Comparison of ENCODE assay signal across 18 cellular contexts in the genomic region with DNA sequence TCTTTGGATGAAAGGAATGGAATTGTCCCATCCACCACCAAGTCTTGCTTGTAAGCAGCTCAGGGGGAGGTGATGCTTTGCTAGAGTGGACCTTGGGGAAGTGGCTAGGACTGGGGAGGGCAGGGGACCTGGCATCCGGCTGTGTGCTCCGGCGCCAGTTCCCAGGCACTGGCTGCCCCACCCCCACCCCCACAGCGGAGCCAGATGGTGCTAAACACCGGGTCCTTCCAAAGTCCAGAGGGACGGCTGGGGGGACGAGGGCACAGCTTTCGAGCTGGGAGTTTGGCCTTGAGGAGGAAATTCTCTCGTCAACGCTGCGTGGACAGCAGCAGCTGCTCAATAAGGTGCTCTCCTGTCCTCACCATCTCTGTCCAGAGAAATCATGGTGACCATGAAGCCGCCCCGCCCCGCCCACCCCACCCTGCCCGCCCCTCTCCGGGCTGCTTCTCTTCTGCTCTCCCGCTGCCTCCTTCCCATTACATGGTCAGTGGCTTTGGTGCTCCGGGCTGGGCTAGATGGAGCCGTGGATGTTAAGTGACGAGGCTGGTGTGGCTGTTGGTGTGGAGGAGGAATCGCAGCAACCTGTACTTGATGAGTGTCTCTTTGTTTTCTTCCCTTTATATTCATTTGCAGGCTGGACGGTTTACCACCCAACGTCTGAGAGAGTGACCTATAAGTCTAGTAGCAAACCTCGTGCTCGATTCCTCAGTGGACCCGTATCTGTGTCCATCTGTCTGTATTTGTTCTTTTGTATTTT.
DNase-seq lines count a peak whose midpoint lies in the region; ATAC-seq, FAIRE-seq and TF ChIP-seq lines count a peak whose summit lies in the region.
"Had no signal": no experiment of that assay in that cellular context is flagged by ENCODE, and none has a peak within 500 bp of the region (broad histone marks: within the 10 kb centered on the region; RNA-seq: fewer than 3 reads in every experiment).

No MANE protein-coding gene starts in this region.

- no peaks in the 10 kb centered on the region for H4K20me1 ChIP-seq in DOHH2 (ENCODE audit: control insufficient read depth, insufficient read depth, low read depth, low read length)

- H3K9me2 ChIP-seq in DOHH2 (replicated peaks; ENCODE audit: control insufficient read depth, low read length), result no peaks in the 10 kb centered on the region

- no peaks in the 10 kb centered on the region for H3K36me3 Mint-ChIP-seq in WTC11

- peak overlapping the region; percentile 99 for H3K27ac ChIP-seq in DOHH2 (ENCODE audit: low read depth, low read length)
- H3K27ac ChIP-seq: upper lobe of left lung had no signal

- no peak overlapping the region for H3K4me3 ChIP-seq in DOHH2 (ENCODE audit: low read length)
- H3K4me3 ChIP-seq: dorsolateral prefrontal cortex, lung, upper lobe of left lung had no signal

- H3K4me1 Mint-ChIP-seq in WTC11, result peaks cover 8% of the 10 kb centered on the region

- H3K4me1 ChIP-seq in DOHH2 (ENCODE audit: control insufficient read depth, low read length), result peaks cover 98% of the 10 kb centered on the region

- H3K9me3 ChIP-seq in DOHH2 (ENCODE audit: control insufficient read depth, insufficient read depth, low read length), result no peaks in the 10 kb centered on the region
- H3K9me3 ChIP-seq: upper lobe of left lung had no signal

- POLR2A ChIA-PET in WTC11 (lab: Charles Lee), result no interaction called here

- 0 out of 2 replicates have a peak overlapping the region, but pooled peaks have one; percentile 74 for H3K27ac Mint-ChIP-seq in WTC11
- H3K27ac Mint-ChIP-seq: activated naive CD4-positive, alpha-beta T cell treated with anti-CD3 and anti-CD28 coated beads for 36 hours; nephron had no signal

- no peak overlapping the region for H3K4me2 ChIP-seq in DOHH2 (ENCODE audit: low read length)

- no peaks in the 10 kb centered on the region for H3K27me3 Mint-ChIP-seq in WTC11 (ENCODE audit: low read depth)

- CTCF ChIA-PET in WTC11 (lab: Charles Lee), result interaction anchor here (1.0 to 2.6 kb wide), 2 partner anchors 11 to 145 kb away, joined by 4 to 14 read pairs; no protein-coding TSS in a partner anchor

- no peaks in the 10 kb centered on the region for H3K9me3 Mint-ChIP-seq in WTC11
- H3K9me3 Mint-ChIP-seq: activated naive CD4-positive, alpha-beta T cell treated with anti-CD3 and anti-CD28 coated beads for 36 hours; nephron had no signal

- peaks cover 5% of the 10 kb centered on the region; the same call in 1 of the 2 replicates for H3K79me2 ChIP-seq in DOHH2 (ENCODE audit: control insufficient read depth, low read length)

- H3K27me3 ChIP-seq in DOHH2 (ENCODE audit: control insufficient read depth, low read length), result no peaks in the 10 kb centered on the region
- H3K27me3 ChIP-seq: upper lobe of left lung had no signal

- H3K4me3 Mint-ChIP-seq in WTC11, result no peak overlapping the region
- H3K4me3 Mint-ChIP-seq: activated naive CD4-positive, alpha-beta T cell treated with anti-CD3 and anti-CD28 coated beads for 36 hours; nephron had no signal

- no peak for DNase-seq in WTC11 (ENCODE audit: low spot score)
- DNase-seq in iPS-NIHi11 (ENCODE audit: low spot score), result peak; percentile 20
- peak; percentile 31 for DNase-seq in posterior vena cava (ENCODE audit: low spot score)
- no peak for DNase-seq in urothelium cell line (ENCODE audit: low spot score)
- DNase-seq in NCI-H345 treated with DMSO at 0.1 percent for 48 hours (lab: John Stamatoyannopoulos, UW; ENCODE audit: unreplicated experiment), result no peak
- no peak for DNase-seq in NCI-H526 (lab: John Stamatoyannopoulos, UW)
- DNase-seq: activated naive CD4-positive, alpha-beta T cell treated with anti-CD3 and anti-CD28 coated beads for 36 hours; DND-41; NCI-H1694; PC-3; stimulated activated CD4-positive, alpha-beta T cell treated with anti-CD3 and anti-CD28 coated beads, Interleukin-4, amount 100 ng/mL, for 4 hours had no signal

- peaks cover 38% of the 10 kb centered on the region for H3K36me3 ChIP-seq in DOHH2 (ENCODE audit: control insufficient read depth, low read length)
- H3K36me3 ChIP-seq: upper lobe of left lung had no signal

- peaks cover 25% of the 10 kb centered on the region for H3F3A ChIP-seq in DOHH2 (ENCODE audit: control insufficient read depth, insufficient read depth)

- no peak for TF ChIP-seq CTCF in DOHH2 (IDR thresholded peaks at IDR 0.05; ENCODE audit: low read depth, low read length, poor library complexity, severe bottlenecking)
- TF ChIP-seq CTCF in WTC11 (IDR thresholded peaks at IDR 0.05), result no peak

- no peak for ATAC-seq in WTC11
- ATAC-seq in GM18498 (IDR thresholded peaks at IDR 0.05; ENCODE audit: unreplicated experiment), result no peak
- ATAC-seq: PC-3, sciatic nerve had no signal

- FAIRE-seq in urothelium cell line (lab: Jason Lieb, UNC), result no peak

- intact Hi-C loops in posterior vena cava (cut with DNase I), result loop anchor here in 1 of 2 donors (5.0 kb wide), 1 partner anchor 137 kb away; no protein-coding TSS in a partner anchor

TF ChIP-seq in WTC11, 78 proteins besides CTCF, POLR2A, EP300 and RAD21:
- TF ChIP-seq ZNF138 (CRISPR knock-in tag; conservative IDR thresholded peaks at IDR 0.05) (no peak), RELA (CRISPR knock-in tag; IDR thresholded peaks at IDR 0.05; ENCODE audit: borderline replicate concordance) (no peak), FOXP1 (CRISPR knock-in tag; IDR thresholded peaks at IDR 0.05; ENCODE audit: borderline replicate concordance) (no peak), TEAD4 (CRISPR knock-in tag; IDR thresholded peaks at IDR 0.05) (no peak), E2F1 (CRISPR knock-in tag; IDR thresholded peaks at IDR 0.05) (no peak)
- TF ChIP-seq, protein P1, sequence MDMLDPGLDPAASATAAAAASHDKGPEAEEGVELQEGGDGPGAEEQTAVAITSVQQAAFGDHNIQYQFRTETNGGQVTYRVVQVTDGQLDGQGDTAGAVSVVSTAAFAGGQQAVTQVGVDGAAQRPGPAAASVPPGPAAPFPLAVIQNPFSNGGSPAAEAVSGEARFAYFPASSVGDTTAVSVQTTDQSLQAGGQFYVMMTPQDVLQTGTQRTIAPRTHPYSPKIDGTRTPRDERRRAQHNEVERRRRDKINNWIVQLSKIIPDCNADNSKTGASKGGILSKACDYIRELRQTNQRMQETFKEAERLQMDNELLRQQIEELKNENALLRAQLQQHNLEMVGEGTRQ (CRISPR knock-in tag; IDR thresholded peaks at IDR 0.05), result no peak
- TF ChIP-seq, protein P2, sequence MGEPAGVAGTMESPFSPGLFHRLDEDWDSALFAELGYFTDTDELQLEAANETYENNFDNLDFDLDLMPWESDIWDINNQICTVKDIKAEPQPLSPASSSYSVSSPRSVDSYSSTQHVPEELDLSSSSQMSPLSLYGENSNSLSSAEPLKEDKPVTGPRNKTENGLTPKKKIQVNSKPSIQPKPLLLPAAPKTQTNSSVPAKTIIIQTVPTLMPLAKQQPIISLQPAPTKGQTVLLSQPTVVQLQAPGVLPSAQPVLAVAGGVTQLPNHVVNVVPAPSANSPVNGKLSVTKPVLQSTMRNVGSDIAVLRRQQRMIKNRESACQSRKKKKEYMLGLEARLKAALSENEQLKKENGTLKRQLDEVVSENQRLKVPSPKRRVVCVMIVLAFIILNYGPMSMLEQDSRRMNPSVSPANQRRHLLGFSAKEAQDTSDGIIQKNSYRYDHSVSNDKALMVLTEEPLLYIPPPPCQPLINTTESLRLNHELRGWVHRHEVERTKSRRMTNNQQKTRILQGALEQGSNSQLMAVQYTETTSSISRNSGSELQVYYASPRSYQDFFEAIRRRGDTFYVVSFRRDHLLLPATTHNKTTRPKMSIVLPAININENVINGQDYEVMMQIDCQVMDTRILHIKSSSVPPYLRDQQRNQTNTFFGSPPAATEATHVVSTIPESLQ (CRISPR knock-in tag; IDR thresholded peaks at IDR 0.05), result no peak
- TF ChIP-seq, protein P3, sequence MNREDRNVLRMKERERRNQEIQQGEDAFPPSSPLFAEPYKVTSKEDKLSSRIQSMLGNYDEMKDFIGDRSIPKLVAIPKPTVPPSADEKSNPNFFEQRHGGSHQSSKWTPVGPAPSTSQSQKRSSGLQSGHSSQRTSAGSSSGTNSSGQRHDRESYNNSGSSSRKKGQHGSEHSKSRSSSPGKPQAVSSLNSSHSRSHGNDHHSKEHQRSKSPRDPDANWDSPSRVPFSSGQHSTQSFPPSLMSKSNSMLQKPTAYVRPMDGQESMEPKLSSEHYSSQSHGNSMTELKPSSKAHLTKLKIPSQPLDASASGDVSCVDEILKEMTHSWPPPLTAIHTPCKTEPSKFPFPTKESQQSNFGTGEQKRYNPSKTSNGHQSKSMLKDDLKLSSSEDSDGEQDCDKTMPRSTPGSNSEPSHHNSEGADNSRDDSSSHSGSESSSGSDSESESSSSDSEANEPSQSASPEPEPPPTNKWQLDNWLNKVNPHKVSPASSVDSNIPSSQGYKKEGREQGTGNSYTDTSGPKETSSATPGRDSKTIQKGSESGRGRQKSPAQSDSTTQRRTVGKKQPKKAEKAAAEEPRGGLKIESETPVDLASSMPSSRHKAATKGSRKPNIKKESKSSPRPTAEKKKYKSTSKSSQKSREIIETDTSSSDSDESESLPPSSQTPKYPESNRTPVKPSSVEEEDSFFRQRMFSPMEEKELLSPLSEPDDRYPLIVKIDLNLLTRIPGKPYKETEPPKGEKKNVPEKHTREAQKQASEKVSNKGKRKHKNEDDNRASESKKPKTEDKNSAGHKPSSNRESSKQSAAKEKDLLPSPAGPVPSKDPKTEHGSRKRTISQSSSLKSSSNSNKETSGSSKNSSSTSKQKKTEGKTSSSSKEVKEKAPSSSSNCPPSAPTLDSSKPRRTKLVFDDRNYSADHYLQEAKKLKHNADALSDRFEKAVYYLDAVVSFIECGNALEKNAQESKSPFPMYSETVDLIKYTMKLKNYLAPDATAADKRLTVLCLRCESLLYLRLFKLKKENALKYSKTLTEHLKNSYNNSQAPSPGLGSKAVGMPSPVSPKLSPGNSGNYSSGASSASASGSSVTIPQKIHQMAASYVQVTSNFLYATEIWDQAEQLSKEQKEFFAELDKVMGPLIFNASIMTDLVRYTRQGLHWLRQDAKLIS (CRISPR knock-in tag; IDR thresholded peaks at IDR 0.05; ENCODE audit: borderline replicate concordance), result no peak

Comparison
In these comparisons a context has a peak if more than half of its experiments do, and no peak if none do; other contexts are left out.
1. DNase-seq: peak in iPS-NIHi11 (single experiment) and posterior vena cava (single experiment); none in WTC11 (single experiment), urothelium cell line (single experiment), NCI-H345 treated with DMSO at 0.1 percent for 48 hours (single experiment) and NCI-H526 (0 of 2).